In genomic region chr19:2426661-2427322, GRCh38 we compare ENCODE assay signal across 8 cellular contexts. TPM values are rescaled to one million over a fixed set of nuclear protein-coding genes. Genes with fewer than 3 reads are reported as not detected.
DNase-seq lines count a peak whose midpoint lies in the region; ATAC-seq lines count a peak whose summit lies in the region.

No MANE protein-coding gene starts in this region.

- DNase-seq in AG20443 (ENCODE audit: low spot score), result peak; percentile 84
- DNase-seq in HK-2 (ENCODE audit: unreplicated experiment), result peak; percentile 50
- DNase-seq in cerebellum (ENCODE audit: low spot score), result peak; percentile 44
- DNase-seq in left lobe of liver (ENCODE audit: low spot score), result peak; percentile 74
- DNase-seq in stimulated activated CD8-positive, alpha-beta memory T cell treated with anti-CD3 and anti-CD28 coated beads, Interleukin-12 subunit alpha, Interleukin-12 subunit beta, amount 100 ng/mL, for 4 hours (ENCODE audit: low read depth), result peak; percentile 25

- peak overlapping the region; percentile 95 for H3K4me3 Mint-ChIP-seq in T-helper 1 cell treated with Interleukin-12 subunit alpha and Interleukin-12 subunit beta and Interleukin-4 antibody, amounts not matched to agents 30 μg/mL and 1 μg/mL, for 36 hours

- H3K36me3 Mint-ChIP-seq in T-helper 1 cell treated with Interleukin-12 subunit alpha and Interleukin-12 subunit beta and Interleukin-4 antibody, amounts not matched to agents 30 μg/mL and 1 μg/mL, for 36 hours (ENCODE audit: low read depth), result peaks cover 7% of the 10 kb centered on the region

- ATAC-seq in GM19035 (IDR thresholded peaks at IDR 0.05; ENCODE audit: unreplicated experiment) (peak; percentile 22), left lobe of liver (peak; percentile 56), GM18873 (IDR thresholded peaks at IDR 0.05; ENCODE audit: low FRiP score, unreplicated experiment) (no peak)

- H3K27me3 Mint-ChIP-seq in T-helper 1 cell treated with Interleukin-12 subunit alpha and Interleukin-12 subunit beta and Interleukin-4 antibody, amounts not matched to agents 30 μg/mL and 1 μg/mL, for 36 hours (ENCODE audit: low read depth), result no peaks in the 10 kb centered on the region

- H3K9me3 Mint-ChIP-seq in T-helper 1 cell treated with Interleukin-12 subunit alpha and Interleukin-12 subunit beta and Interleukin-4 antibody, amounts not matched to agents 30 μg/mL and 1 μg/mL, for 36 hours, result no peaks in the 10 kb centered on the region

- peak overlapping the region; percentile 95 for H3K27ac Mint-ChIP-seq in T-helper 1 cell treated with Interleukin-12 subunit alpha and Interleukin-12 subunit beta and Interleukin-4 antibody, amounts not matched to agents 30 μg/mL and 1 μg/mL, for 36 hours

- peaks cover 6% of the 10 kb centered on the region for H3K4me1 Mint-ChIP-seq in T-helper 1 cell treated with Interleukin-12 subunit alpha and Interleukin-12 subunit beta and Interleukin-4 antibody, amounts not matched to agents 30 μg/mL and 1 μg/mL, for 36 hours (ENCODE audit: low read depth)

RNA-seq across cellular contexts. Expression of gene TIMM13, which starts 0.6 kb away (rescaled TPM):
- total RNA-seq in cerebellum (13.2 TPM), left lobe of liver (63.9 TPM)

RNA-seq across cellular contexts. Expression of gene LMNB2, which starts 30.0 kb away (rescaled TPM):
- total RNA-seq in cerebellum, result 51.5 TPM
- total RNA-seq in left lobe of liver, result 7.4 TPM

RNA-seq across cellular contexts. Expression of gene GADD45B, which starts 49.1 kb away (rescaled TPM):
- total RNA-seq in cerebellum, result 3.8 TPM
- 52.1 TPM for total RNA-seq in left lobe of liver

Comparison
In these comparisons a context has a peak if more than half of its experiments do, and no peak if none do; other contexts are left out.
1. DNase-seq: peak in every context shown above with its lines; median percentile 84 in AG20443; 74 in left lobe of liver; 50 in HK-2; 44 in cerebellum; 25 in stimulated activated CD8-positive, alpha-beta memory T cell treated with anti-CD3 and anti-CD28 coated beads, Interleukin-12 subunit alpha, Interleukin-12 subunit beta, amount 100 ng/mL, for 4 hours.
2. RNA of gene GADD45B, which starts 49.1 kb away (total RNA-seq): 52.1 TPM in left lobe of liver (single experiment); 3.8 TPM in cerebellum (single experiment); every median in the first group is over 10 times any median in the second.